Comparison of ENCODE assay signal across 17 cellular contexts in genomic region chr3:72836923-72837322, GRCh38. TPM values are rescaled to one million over a fixed set of nuclear protein-coding genes. Genes with fewer than 3 reads are reported as not detected.
DNase-seq lines count a peak whose midpoint lies in the region; ATAC-seq and TF ChIP-seq lines count a peak whose summit lies in the region.
"Had no signal": no experiment of that assay in that cellular context is flagged by ENCODE, and none has a peak within 500 bp of the region (broad histone marks: within the 10 kb centered on the region; RNA-seq: fewer than 3 reads in every experiment).

No MANE protein-coding gene starts in this region.

- intact Hi-C loops in Right ventricle myocardium inferior (cut with DNase I) = no loop called here
- intact Hi-C loops in aorta (cut with DNase I) = no loop called here

- H3K36me3 Mint-ChIP-seq in nephron progenitor cell (ENCODE audit: low read depth) = peaks cover 44% of the 10 kb centered on the region
- H3K36me3 Mint-ChIP-seq in activated naive CD4-positive, alpha-beta T cell treated with anti-CD3 and anti-CD28 coated beads, Interleukin-2, amount 50 U/mL, for 72 hours = peaks cover 19 to 29% of the 10 kb centered on the region in 2 donors

- no peak for TF ChIP-seq EP300 in gastroesophageal sphincter (IDR thresholded peaks at IDR 0.05)

- H3K4me1 ChIP-seq in right atrium auricular region (peaks cover 0 to 13% of the 10 kb centered on the region in 2 donors), gastroesophageal sphincter (peaks cover 0 to 19% (median 0%) of the 10 kb centered on the region in 3 donors), aorta (ENCODE audit: control insufficient read depth in 1 of 2, insufficient read depth in 2 of 2, low read length in 2 of 2) (no peaks in the 10 kb centered on the region)

- no peaks in the 10 kb centered on the region for H3K27me3 Mint-ChIP-seq in nephron progenitor cell (ENCODE audit: low read depth, poor library complexity)
- H3K27me3 Mint-ChIP-seq: activated CD4-positive, alpha-beta T cell treated with anti-CD3 and anti-CD28 coated beads, Interleukin-2, amount 10 ng/mL, durations not matched to agents 24 days and 14 days; type B pancreatic cell had no signal

- no peaks in the 10 kb centered on the region for H3K4me1 Mint-ChIP-seq in nephron progenitor cell

- TF ChIP-seq POLR2A in gastroesophageal sphincter (IDR thresholded peaks at IDR 0.05) = no peak

- no peak overlapping the region for H3K4me3 Mint-ChIP-seq in nephron progenitor cell
- H3K4me3 Mint-ChIP-seq: activated CD4-positive, alpha-beta T cell treated with anti-CD3 and anti-CD28 coated beads, Interleukin-2, amount 10 ng/mL, durations not matched to agents 24 days and 14 days; activated T-cell treated with anti-CD3 and anti-CD28 coated beads, Interleukin-2, amount 50 U/mL, for 72 hours; type B pancreatic cell had no signal

- H3K27ac Mint-ChIP-seq in nephron progenitor cell = peak overlapping the region; percentile 57
- peak overlapping the region in 1 of 2 donors; percentile 65 for H3K27ac Mint-ChIP-seq in activated naive CD4-positive, alpha-beta T cell treated with anti-CD3 and anti-CD28 coated beads, Interleukin-2, amount 50 U/mL, for 72 hours
- H3K27ac Mint-ChIP-seq: activated CD4-positive, alpha-beta T cell treated with anti-CD3 and anti-CD28 coated beads, Interleukin-2, amount 10 ng/mL, durations not matched to agents 24 days and 14 days; activated T-cell treated with anti-CD3 and anti-CD28 coated beads, Interleukin-2, amount 50 U/mL, for 72 hours; type B pancreatic cell had no signal

- H3K36me3 ChIP-seq in right atrium auricular region = peaks cover 32% of the 10 kb centered on the region
- H3K36me3 ChIP-seq in gastroesophageal sphincter = peaks cover 0 to 48% of the 10 kb centered on the region in 2 donors
- H3K36me3 ChIP-seq in aorta (ENCODE audit: control insufficient read depth in 1 of 2, insufficient read depth in 2 of 2, low read length in 1 of 2) = no peaks in the 10 kb centered on the region

- DNase-seq in Right ventricle myocardium inferior (ENCODE audit: missing footprints) = peak; percentile 87
- DNase-seq in right atrium auricular region (ENCODE audit: low spot score) = no peak
- DNase-seq in nephron progenitor cell = no peak
- DNase-seq in aorta = peak; percentile 88 to 89
- no peak for DNase-seq in germinal center (ENCODE audit: low spot score)
- DNase-seq in NCI-H82 (lab: John Stamatoyannopoulos, UW) = no peak
- no peak for DNase-seq in activated naive CD4-positive, alpha-beta T cell treated with anti-CD3 and anti-CD28 coated beads, Interleukin-2, amount 50 U/mL, for 72 hours (ENCODE audit: low spot score in 2 of 2)
- DNase-seq: activated CD4-positive, alpha-beta T cell treated with anti-CD3 and anti-CD28 coated beads, Interleukin-2, amount 10 ng/mL, durations not matched to agents 24 days and 14 days; activated T-cell treated with anti-CD3 and anti-CD28 coated beads, Interleukin-2, amount 50 U/mL, for 72 hours; brain microvascular endothelial cell; mesenchymal stem cell; NCI-H1105; NCI-H526; RPMI8226; stimulated activated CD4-positive, alpha-beta T cell treated with anti-CD3 and anti-CD28 coated beads, Interleukin-15, amount 100 ng/mL, for 24 hours had no signal

- H3K9me3 ChIP-seq in right atrium auricular region (no peaks in the 10 kb centered on the region), gastroesophageal sphincter (no peaks in the 10 kb centered on the region), aorta (ENCODE audit: control insufficient read depth, low read length) (no peaks in the 10 kb centered on the region)

- H3K27ac ChIP-seq in right atrium auricular region (no peak overlapping the region), gastroesophageal sphincter (peak overlapping the region in 1 of 4 donors; percentile 39), aorta (ENCODE audit: low read depth in 1 of 2, low read length in 2 of 2) (no peak overlapping the region)
- H3K27ac ChIP-seq: brain microvascular endothelial cell had no signal

- H3K9me3 Mint-ChIP-seq in nephron progenitor cell = peaks cover 6% of the 10 kb centered on the region
- H3K9me3 Mint-ChIP-seq in activated naive CD4-positive, alpha-beta T cell treated with anti-CD3 and anti-CD28 coated beads, Interleukin-2, amount 50 U/mL, for 72 hours = no peaks in the 10 kb centered on the region
- H3K9me3 Mint-ChIP-seq: activated CD4-positive, alpha-beta T cell treated with anti-CD3 and anti-CD28 coated beads, Interleukin-2, amount 10 ng/mL, durations not matched to agents 24 days and 14 days; activated T-cell treated with anti-CD3 and anti-CD28 coated beads, Interleukin-2, amount 50 U/mL, for 72 hours; type B pancreatic cell had no signal

- H3K4me3 ChIP-seq in right atrium auricular region = no peak overlapping the region
- no peak overlapping the region for H3K4me3 ChIP-seq in gastroesophageal sphincter
- no peak overlapping the region for H3K4me3 ChIP-seq in aorta (ENCODE audit: low read length in 2 of 2)

- 33 to 45% methylated on average over 1 to 3 of the region's 3 CpGs for WGBS in gastroesophageal sphincter (ENCODE audit: low coverage in 1 of 2), 2 donors
- WGBS in aorta, 2 donors = 0 to 7% methylated on average over 3 of the region's 3 CpGs

- no peaks in the 10 kb centered on the region for H3K27me3 ChIP-seq in right atrium auricular region
- no peaks in the 10 kb centered on the region for H3K27me3 ChIP-seq in gastroesophageal sphincter
- no peaks in the 10 kb centered on the region for H3K27me3 ChIP-seq in aorta (ENCODE audit: control insufficient read depth in 1 of 2, insufficient read depth in 2 of 2, low read length in 1 of 2)
- H3K27me3 ChIP-seq: brain microvascular endothelial cell had no signal

- ATAC-seq in Right ventricle myocardium inferior (peak; percentile 94), gastroesophageal sphincter (peak; percentile 78), aorta (ENCODE audit: low FRiP score) (peak; percentile 86)
- ATAC-seq in activated naive CD4-positive, alpha-beta T cell treated with anti-CD3 and anti-CD28 coated beads, Interleukin-2, amount 50 U/mL, for 72 hours = no peak
- ATAC-seq: activated T-cell treated with anti-CD3 and anti-CD28 coated beads, Interleukin-2, amount 50 U/mL, for 72 hours had no signal

- peak in 1 of 2 donors; percentile 32 for TF ChIP-seq CTCF in right atrium auricular region (IDR thresholded peaks at IDR 0.05)
- peak in 3 of 4 experiments; percentile 24 to 38 (median 26) for TF ChIP-seq CTCF in gastroesophageal sphincter (IDR thresholded peaks at IDR 0.05)
- TF ChIP-seq CTCF in nephron progenitor cell (IDR thresholded peaks at IDR 0.05) = no peak

RNA-seq across cellular contexts. Expression of gene SHQ1, which starts 11.3 kb away (rescaled TPM):
- total RNA-seq in Right ventricle myocardium inferior (13.8 TPM), right atrium auricular region (10 to 100 TPM; 16.5 to 19.5 TPM), gastroesophageal sphincter (10 to 100 TPM in 2 of 4 donors, 1 to 10 TPM in 2; 7.0 to 17.1 (median 11.2) TPM), aorta (10 to 100 TPM; 17.0 to 19.0 TPM)
- 1 to 10 TPM; 6.0 to 6.9 TPM for polyA plus RNA-seq in aorta
- 10 to 100 TPM; 25.7 to 34.3 TPM for total RNA-seq in activated naive CD4-positive, alpha-beta T cell treated with anti-CD3 and anti-CD28 coated beads, Interleukin-2, amount 50 U/mL, for 72 hours

RNA-seq across cellular contexts. Expression of gene GXYLT2, which starts 50.9 kb away (rescaled TPM):
- total RNA-seq in Right ventricle myocardium inferior = 9.8 TPM
- 10 to 100 TPM; 31.7 to 37.3 TPM for total RNA-seq in right atrium auricular region
- total RNA-seq in gastroesophageal sphincter = 1 to 10 TPM; 6.1 to 7.9 (median 7.0) TPM
- 10 to 100 TPM; 20.4 to 46.4 TPM for total RNA-seq in aorta
- 1 to 10 TPM; 1.9 to 2.5 TPM for polyA plus RNA-seq in aorta
- under 1 TPM in 1 of 2 donors, not detected in 1; 0.08 TPM for total RNA-seq in activated naive CD4-positive, alpha-beta T cell treated with anti-CD3 and anti-CD28 coated beads, Interleukin-2, amount 50 U/mL, for 72 hours
- total RNA-seq: activated CD4-positive, alpha-beta T cell treated with anti-CD3 and anti-CD28 coated beads, Interleukin-2, amount 10 ng/mL, durations not matched to agents 24 days and 14 days had no signal

Comparison
In these comparisons a context has a peak if more than half of its experiments do, and no peak if none do; other contexts are left out.
1. DNase-seq: peak in Right ventricle myocardium inferior (single experiment) and aorta (2 of 2); none in right atrium auricular region (single experiment), nephron progenitor cell (single experiment), germinal center (single experiment), NCI-H82 (single experiment) and activated naive CD4-positive, alpha-beta T cell treated with anti-CD3 and anti-CD28 coated beads, Interleukin-2, amount 50 U/mL, for 72 hours (0 of 2).
2. ATAC-seq: peak in Right ventricle myocardium inferior (single experiment), gastroesophageal sphincter (single experiment) and aorta (single experiment); none in activated naive CD4-positive, alpha-beta T cell treated with anti-CD3 and anti-CD28 coated beads, Interleukin-2, amount 50 U/mL, for 72 hours (0 of 2).
3. RNA of gene GXYLT2, which starts 50.9 kb away (total RNA-seq): 20.4 to 46.4 TPM in aorta, 31.7 to 37.3 TPM in right atrium auricular region, 9.8 TPM in Right ventricle myocardium inferior (single experiment) and 6.1 to 7.9 TPM in gastroesophageal sphincter; 0.08 TPM in activated naive CD4-positive, alpha-beta T cell treated with anti-CD3 and anti-CD28 coated beads, Interleukin-2, amount 50 U/mL, for 72 hours; every median in the first group is over 4 times any median in the second.